1 cellular context compared by ENCODE assay signal in the genomic region with DNA sequence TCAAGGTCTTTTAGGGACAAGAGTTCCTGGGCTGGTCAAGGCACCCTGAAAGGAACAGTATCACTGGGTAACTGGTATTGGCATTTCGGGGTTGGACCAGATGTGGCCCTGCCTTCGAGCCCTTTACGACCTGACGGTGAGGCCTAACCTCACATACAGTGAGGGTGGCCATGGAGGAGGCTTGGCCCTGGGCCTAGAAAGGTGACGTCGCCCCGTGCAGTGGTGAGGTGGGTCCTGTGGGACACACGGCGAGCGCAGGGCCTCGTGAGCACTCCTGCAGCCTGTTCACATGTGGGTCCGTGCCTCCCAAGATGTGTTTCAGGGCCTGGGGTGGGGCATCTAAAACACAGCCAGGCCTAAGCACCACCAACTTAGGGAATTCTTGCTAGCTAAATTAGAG.
TF ChIP-seq lines count a peak whose summit lies in the region.

No MANE protein-coding gene starts in this region.

TF ChIP-seq in GM12878, 131 proteins besides CTCF, POLR2A, EP300 and RAD21:
- TF ChIP-seq, protein P1, sequence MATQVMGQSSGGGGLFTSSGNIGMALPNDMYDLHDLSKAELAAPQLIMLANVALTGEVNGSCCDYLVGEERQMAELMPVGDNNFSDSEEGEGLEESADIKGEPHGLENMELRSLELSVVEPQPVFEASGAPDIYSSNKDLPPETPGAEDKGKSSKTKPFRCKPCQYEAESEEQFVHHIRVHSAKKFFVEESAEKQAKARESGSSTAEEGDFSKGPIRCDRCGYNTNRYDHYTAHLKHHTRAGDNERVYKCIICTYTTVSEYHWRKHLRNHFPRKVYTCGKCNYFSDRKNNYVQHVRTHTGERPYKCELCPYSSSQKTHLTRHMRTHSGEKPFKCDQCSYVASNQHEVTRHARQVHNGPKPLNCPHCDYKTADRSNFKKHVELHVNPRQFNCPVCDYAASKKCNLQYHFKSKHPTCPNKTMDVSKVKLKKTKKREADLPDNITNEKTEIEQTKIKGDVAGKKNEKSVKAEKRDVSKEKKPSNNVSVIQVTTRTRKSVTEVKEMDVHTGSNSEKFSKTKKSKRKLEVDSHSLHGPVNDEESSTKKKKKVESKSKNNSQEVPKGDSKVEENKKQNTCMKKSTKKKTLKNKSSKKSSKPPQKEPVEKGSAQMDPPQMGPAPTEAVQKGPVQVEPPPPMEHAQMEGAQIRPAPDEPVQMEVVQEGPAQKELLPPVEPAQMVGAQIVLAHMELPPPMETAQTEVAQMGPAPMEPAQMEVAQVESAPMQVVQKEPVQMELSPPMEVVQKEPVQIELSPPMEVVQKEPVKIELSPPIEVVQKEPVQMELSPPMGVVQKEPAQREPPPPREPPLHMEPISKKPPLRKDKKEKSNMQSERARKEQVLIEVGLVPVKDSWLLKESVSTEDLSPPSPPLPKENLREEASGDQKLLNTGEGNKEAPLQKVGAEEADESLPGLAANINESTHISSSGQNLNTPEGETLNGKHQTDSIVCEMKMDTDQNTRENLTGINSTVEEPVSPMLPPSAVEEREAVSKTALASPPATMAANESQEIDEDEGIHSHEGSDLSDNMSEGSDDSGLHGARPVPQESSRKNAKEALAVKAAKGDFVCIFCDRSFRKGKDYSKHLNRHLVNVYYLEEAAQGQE (IDR thresholded peaks at IDR 0.05; ENCODE audit: low read depth, low read length) = no peak
- TF ChIP-seq ASH2L (IDR thresholded peaks at IDR 0.05; ENCODE audit: borderline replicate concordance, low read depth) (no peak), FOS (IDR thresholded peaks at IDR 0.05; ENCODE audit: borderline replicate concordance, extremely low read depth, insufficient read length) (no peak)
